Comparison of ENCODE assay signal across 11 cellular contexts in genomic region chr14:55802986-55803431, GRCh38.
DNase-seq lines count a peak whose midpoint lies in the region; ATAC-seq, FAIRE-seq and TF ChIP-seq lines count a peak whose summit lies in the region.
"Had no signal": no experiment of that assay in that cellular context is flagged by ENCODE, and none has a peak within 500 bp of the region (broad histone marks: within the 10 kb centered on the region; RNA-seq: fewer than 3 reads in every experiment).

No MANE protein-coding gene starts in this region.

- no peak overlapping the region for H4K5ac ChIP-seq in IMR-90 (ENCODE audit: low read depth, low read length)

- no peak overlapping the region for H3K56ac ChIP-seq in IMR-90 (ENCODE audit: extremely low read depth, insufficient read depth, low read length)

- TF ChIP-seq CTCF in IMR-90 (conservative IDR thresholded peaks at IDR 0.05; ENCODE audit: low read depth, low read length) (peak; percentile 22; the same call in 1 of the 2 replicates), progenitor cell of endocrine pancreas (IDR thresholded peaks at IDR 0.05; ENCODE audit: unreplicated experiment) (no peak), GM10266 (IDR thresholded peaks at IDR 0.05; ENCODE audit: control insufficient read depth, insufficient read depth, low read depth, missing control alignments) (no peak)

- H3K4me1 ChIP-seq in IMR-90 (ENCODE audit: control insufficient read depth, insufficient read depth, low read length), result no peaks in the 10 kb centered on the region; the same call in 1 of the 2 replicates

- POLR2A ChIA-PET in IMR-90 (lab: Charles Lee; ENCODE audit: unreplicated experiment), result no interaction called here

- DNase-seq in Daoy (ENCODE audit: low read depth), result peak; percentile 34
- peak; percentile 31 for DNase-seq in IMR-90
- DNase-seq in activated naive CD4-positive, alpha-beta T cell treated with anti-CD3 and anti-CD28 coated beads, Interleukin-2, amount 50 U/mL, for 72 hours (ENCODE audit: low spot score in 2 of 2), result peak in 1 of 2 donors; percentile 10
- peak; percentile 94 for DNase-seq in kidney tubule cell (ENCODE audit: low spot score)
- DNase-seq in progenitor cell of endocrine pancreas (ENCODE audit: low spot score, unreplicated experiment), result no peak
- no peak for DNase-seq in GM10266 (ENCODE audit: extremely low spot score)
- no peak for DNase-seq in stimulated activated CD4-positive, alpha-beta T cell treated with anti-CD3 and anti-CD28 coated beads, Interleukin-2, amount 100 ng/mL, for 48 hours
- no peak for DNase-seq in frontal cortex (ENCODE audit: low spot score in 2 of 2)
- DNase-seq: activated naive CD8-positive, alpha-beta T cell treated with anti-CD3 and anti-CD28 coated beads, Interleukin-2, amount 10 ng/mL, durations not matched to agents 7 days and 5 days; NCI-H2081 treated with DMSO at 0.1 percent for 48 hours had no signal

- no peaks in the 10 kb centered on the region for H3K36me3 ChIP-seq in IMR-90 (ENCODE audit: control insufficient read depth, insufficient read depth, low read length)
- H3K36me3 ChIP-seq: thoracic aorta had no signal

- H3K18ac ChIP-seq in IMR-90 (ENCODE audit: low read depth, low read length), result no peak overlapping the region

- no peak for TF ChIP-seq RAD21 in IMR-90 (IDR thresholded peaks at IDR 0.05; ENCODE audit: low read length)

- H3K27ac Mint-ChIP-seq in activated naive CD4-positive, alpha-beta T cell treated with anti-CD3 and anti-CD28 coated beads, Interleukin-2, amount 50 U/mL, for 72 hours, result peak overlapping the region in 1 of 2 donors; percentile 52
- no peak overlapping the region for H3K27ac Mint-ChIP-seq in progenitor cell of endocrine pancreas
- H3K27ac Mint-ChIP-seq: activated naive CD8-positive, alpha-beta T cell treated with anti-CD3 and anti-CD28 coated beads, Interleukin-2, amount 10 ng/mL, durations not matched to agents 7 days and 5 days had no signal

- H2BK20ac ChIP-seq in IMR-90 (ENCODE audit: low read depth, low read length), result no peak overlapping the region; the same call in 1 of the 2 replicates

- no peaks in the 10 kb centered on the region for H3K27me3 ChIP-seq in IMR-90 (ENCODE audit: control insufficient read depth, insufficient read depth, low read length)

- no peak overlapping the region for H3K4me2 ChIP-seq in IMR-90 (ENCODE audit: low read depth, low read length)

- no peak overlapping the region for H2AK5ac ChIP-seq in IMR-90 (ENCODE audit: low read depth, low read length)

- no peak overlapping the region for H3K4ac ChIP-seq in IMR-90 (ENCODE audit: low read depth, low read length)

- H3K9me3 Mint-ChIP-seq in activated naive CD4-positive, alpha-beta T cell treated with anti-CD3 and anti-CD28 coated beads, Interleukin-2, amount 50 U/mL, for 72 hours, result peaks cover 6 to 14% of the 10 kb centered on the region in 2 donors
- peaks cover 5% of the 10 kb centered on the region for H3K9me3 Mint-ChIP-seq in progenitor cell of endocrine pancreas (ENCODE audit: low read depth)

- H3K4me3 ChIP-seq in IMR-90 (ENCODE audit: insufficient read depth, low read depth, low read length), result no peak overlapping the region
- H3K4me3 ChIP-seq: thoracic aorta had no signal

- peaks cover 10% of the 10 kb centered on the region for H3K4me1 Mint-ChIP-seq in progenitor cell of endocrine pancreas (ENCODE audit: low read depth)

- H3K23ac ChIP-seq in IMR-90 (ENCODE audit: low read depth, low read length), result no peak overlapping the region

- no peak overlapping the region for H3K9ac ChIP-seq in IMR-90 (ENCODE audit: low read depth, low read length)

- BruUV-seq in IMR-90 (replicated peaks; lab: Mats Ljungman, UMichigan), result no TSS peak

- dilution Hi-C loops in IMR-90 (cut with HindIII; ENCODE audit: low sequenced_read_pairs, unreplicated experiment), result no loop called here

- no peak overlapping the region for H2BK120ac ChIP-seq in IMR-90 (ENCODE audit: low read depth, low read length)

- no peak overlapping the region for H4K8ac ChIP-seq in IMR-90 (ENCODE audit: low read depth in 2 of 2, low read length in 2 of 2)

- no peak overlapping the region for H3K4me3 Mint-ChIP-seq in progenitor cell of endocrine pancreas (ENCODE audit: low read depth)
- H3K4me3 Mint-ChIP-seq: activated naive CD8-positive, alpha-beta T cell treated with anti-CD3 and anti-CD28 coated beads, Interleukin-2, amount 10 ng/mL, durations not matched to agents 7 days and 5 days had no signal

- H3K14ac ChIP-seq in IMR-90 (replicated peaks; ENCODE audit: low read depth, low read length), result no peak overlapping the region

- H2BK5ac ChIP-seq in IMR-90 (ENCODE audit: low read depth, low read length, poor library complexity, severe bottlenecking), result no peak overlapping the region

- no peak overlapping the region for H2BK15ac ChIP-seq in IMR-90 (ENCODE audit: low read depth, low read length)

- in situ Hi-C loops in IMR-90 (cut with MboI; ENCODE audit: low sequenced_read_pairs), result no loop called here

- H3K27ac ChIP-seq in IMR-90 (ENCODE audit: insufficient read depth, low read length), result no peak overlapping the region
- H3K27ac ChIP-seq: thoracic aorta had no signal

- TF ChIP-seq POLR2A in IMR-90 (IDR thresholded peaks at IDR 0.05; ENCODE audit: low read depth, low read length), result no peak

- CTCF ChIA-PET in IMR-90 (lab: Yijun Ruan, JAX), result interaction anchor here (1.4 kb wide), 1 partner anchor 23 kb away, joined by 3 read pairs; no protein-coding TSS in a partner anchor

- 0 out of 2 replicates have a peak, but pooled peaks cover 2% of the 10 kb centered on the region for H3K9me3 ChIP-seq in IMR-90 (ENCODE audit: control insufficient read depth, insufficient read depth, low read length)
- H3K9me3 ChIP-seq: thoracic aorta had no signal

- no peak overlapping the region for H2AFZ ChIP-seq in IMR-90 (replicated peaks; ENCODE audit: low read length, poor library complexity)

- no peaks in the 10 kb centered on the region for H3K9me1 ChIP-seq in IMR-90 (ENCODE audit: insufficient read depth, low read length)

- no peak for ATAC-seq in IMR-90 (ENCODE audit: low read depth)
- ATAC-seq in activated naive CD4-positive, alpha-beta T cell treated with anti-CD3 and anti-CD28 coated beads, Interleukin-2, amount 50 U/mL, for 72 hours, result peak; percentile 51 to 84

- intact Hi-C loops in IMR-90 (cut with micrococcal nuclease), result no loop called here

- no peaks in the 10 kb centered on the region for H3K79me1 ChIP-seq in IMR-90 (ENCODE audit: low read depth in 1 of 2, low read length in 2 of 2)

- H2AK9ac ChIP-seq in IMR-90 (replicated peaks; ENCODE audit: low read depth, low read length, poor library complexity), result no peak overlapping the region

- no peaks in the 10 kb centered on the region for H3K27me3 Mint-ChIP-seq in progenitor cell of endocrine pancreas
- H3K27me3 Mint-ChIP-seq: activated naive CD8-positive, alpha-beta T cell treated with anti-CD3 and anti-CD28 coated beads, Interleukin-2, amount 10 ng/mL, durations not matched to agents 7 days and 5 days had no signal

- no peak for FAIRE-seq in frontal cortex (lab: Jason Lieb, UNC)

- peaks cover 5 to 36% of the 10 kb centered on the region in 2 donors for H3K36me3 Mint-ChIP-seq in activated naive CD4-positive, alpha-beta T cell treated with anti-CD3 and anti-CD28 coated beads, Interleukin-2, amount 50 U/mL, for 72 hours
- H3K36me3 Mint-ChIP-seq in progenitor cell of endocrine pancreas (ENCODE audit: insufficient read depth), result no peaks in the 10 kb centered on the region

- no peak overlapping the region for H4K91ac ChIP-seq in IMR-90 (ENCODE audit: insufficient read depth, low read depth, low read length)

- no peaks in the 10 kb centered on the region for H4K20me1 ChIP-seq in IMR-90 (ENCODE audit: insufficient read depth, low read length)

TF ChIP-seq in IMR-90, 13 proteins besides CTCF, POLR2A, EP300 and RAD21:
- TF ChIP-seq MXI1 (IDR thresholded peaks at IDR 0.05; ENCODE audit: borderline replicate concordance, low read depth, low read length), result no peak
- 0 out of 2 replicates have a peak, but pooled peaks have one; percentile 23 for TF ChIP-seq FOS (IDR thresholded peaks at IDR 0.05; ENCODE audit: low read depth, low read length)
- peak; percentile 61 for TF ChIP-seq NFE2L2 (IDR thresholded peaks at IDR 0.05; ENCODE audit: low read depth, low read length)
- no peak for TF ChIP-seq MAZ (IDR thresholded peaks at IDR 0.05; ENCODE audit: borderline replicate concordance, low read depth, low read length)
- TF ChIP-seq RFX5 (IDR thresholded peaks at IDR 0.05; ENCODE audit: low read depth, low read length), result no peak
- no peak for TF ChIP-seq BHLHE40 (IDR thresholded peaks at IDR 0.05; ENCODE audit: low read depth, low read length)

Comparison
In these comparisons a context has a peak if more than half of its experiments do, and no peak if none do; other contexts are left out.
1. DNase-seq: peak in Daoy (single experiment), IMR-90 (single experiment) and kidney tubule cell (single experiment); none in progenitor cell of endocrine pancreas (single experiment), GM10266 (single experiment), stimulated activated CD4-positive, alpha-beta T cell treated with anti-CD3 and anti-CD28 coated beads, Interleukin-2, amount 100 ng/mL, for 48 hours (0 of 2) and frontal cortex (0 of 2).